In the genomic region with DNA sequence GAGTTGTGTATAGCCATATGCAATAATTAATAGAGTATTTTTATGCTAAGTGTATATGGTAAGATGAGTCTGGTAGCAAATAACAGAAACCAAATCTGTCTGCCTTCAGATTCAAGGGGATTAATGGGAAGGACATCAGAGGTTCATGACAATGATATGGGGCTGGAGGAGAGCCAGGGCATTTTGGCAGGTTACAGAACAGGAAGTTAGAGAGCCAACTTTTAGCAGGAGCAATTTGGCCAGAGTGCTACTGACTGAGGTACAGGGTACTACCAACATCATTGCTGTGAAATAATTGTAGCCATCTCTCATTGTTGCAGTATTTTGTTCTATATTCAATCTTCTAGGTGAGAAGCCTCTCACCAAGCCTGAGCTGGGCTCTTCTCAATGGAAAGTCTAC, we compare ENCODE assay signal across 1 cellular context.
TF ChIP-seq lines count a peak whose summit lies in the region.

No MANE protein-coding gene starts in this region.

TF ChIP-seq in HepG2, 621 proteins besides CTCF, POLR2A, EP300 and RAD21 (continued from another document):
- TF ChIP-seq PHB2 (IDR thresholded peaks at IDR 0.05; ENCODE audit: partially characterized antibody): no peak
- no peak for TF ChIP-seq JUNB (CRISPR knock-in tag; IDR thresholded peaks at IDR 0.05; ENCODE audit: borderline replicate concordance)
- no peak for TF ChIP-seq ZNF24 (IDR thresholded peaks at IDR 0.05)
- TF ChIP-seq ZNF383 (CRISPR knock-in tag; IDR thresholded peaks at IDR 0.05; ENCODE audit: borderline replicate concordance): no peak
